ENCODE assay signal across 8 cellular contexts in genomic region chr14:68955164-68955921, GRCh38. TPM values are rescaled to one million over a fixed set of nuclear protein-coding genes. Genes with fewer than 3 reads are reported as not detected.
DNase-seq lines count a peak whose midpoint lies in the region; ATAC-seq, FAIRE-seq and TF ChIP-seq lines count a peak whose summit lies in the region.

No MANE protein-coding gene starts in this region.

- no peak overlapping the region for H2AFZ ChIP-seq in K562 (ENCODE audit: low read depth, low read length)

- H3K79me2 ChIP-seq in K562 (ENCODE audit: control insufficient read depth, insufficient read depth, low read length), result peaks cover 37% of the 10 kb centered on the region; the same call in 2 of the 3 replicates

- H3K4me3 ChIP-seq in HUES64 (ENCODE audit: low read length) (no peak overlapping the region), K562 (no peak overlapping the region), left lung (no peak overlapping the region), stomach (peak overlapping the region in 1 of 4 donors; percentile 21)

- FAIRE-seq in K562 (lab: Jason Lieb, UNC), result no peak

- TF ChIP-seq RAD21 in K562 (CRISPR knock-in tag; conservative IDR thresholded peaks at IDR 0.05 in 1 of 2, IDR thresholded peaks at IDR 0.05 in 1 of 2), result no peak

- CTCF ChIA-PET in K562 (lab: Yijun Ruan, JAX; ENCODE audit: low intra/inter-chr PET ratio), result no interaction called here

- TF ChIP-seq POLR2A in K562 (conservative IDR thresholded peaks at IDR 0.05) (no peak), stomach (IDR thresholded peaks at IDR 0.05) (no peak)

- no peaks in the 10 kb centered on the region for H4K20me1 ChIP-seq in K562 (replicated peaks; ENCODE audit: control insufficient read depth, insufficient read depth, low read length)

- WGBS in HUES64, result 85% methylated on average over 11 of the region's 11 CpGs
- WGBS in K562 (ENCODE audit: insufficient coverage, low coverage, missing lambda C conversion rate), result 63% methylated on average over 8 of the region's 11 CpGs
- WGBS in stomach, 5 donors, result 25 to 49% (median 27%) methylated on average over 11 of the region's 11 CpGs

- H3K27me3 ChIP-seq in HUES64 (ENCODE audit: insufficient read depth, low read length) (no peaks in the 10 kb centered on the region), K562 (ENCODE audit: control insufficient read depth in 2 of 2, insufficient read depth in 2 of 2, low read length in 2 of 2) (no peaks in the 10 kb centered on the region), left lung (no peaks in the 10 kb centered on the region), stomach (no peaks in the 10 kb centered on the region)

- TF ChIP-seq CTCF in K562 (IDR thresholded peaks at IDR 0.05 in 2 of 3, conservative IDR thresholded peaks at IDR 0.05 in 1 of 3; ENCODE audit: insufficient read depth in 2 of 3, low read depth in 1 of 3, low read length in 3 of 3) (no peak), left lung (IDR thresholded peaks at IDR 0.05) (no peak), stomach (IDR thresholded peaks at IDR 0.05) (no peak)

- H3K9me1 ChIP-seq in K562 (ENCODE audit: control insufficient read depth, insufficient read depth, low read length), result no peaks in the 10 kb centered on the region

- H3K9me3 ChIP-seq in HUES64 (ENCODE audit: insufficient read depth, low read depth, low read length) (no peaks in the 10 kb centered on the region), K562 (replicated peaks; ENCODE audit: control insufficient read depth, insufficient read depth, low read depth, low read length) (no peaks in the 10 kb centered on the region), left lung (no peaks in the 10 kb centered on the region), stomach (no peaks in the 10 kb centered on the region)

- H3K27ac ChIP-seq in HUES64 (ENCODE audit: low read depth, low read length), result peak overlapping the region; percentile 45; the same call in 1 of the 2 replicates
- H3K27ac ChIP-seq in K562 (ENCODE audit: extremely low read depth, low read depth, low read length), result no peak overlapping the region
- peak overlapping the region in 1 of 2 donors; percentile 21 for H3K27ac ChIP-seq in left lung
- H3K27ac ChIP-seq in stomach, result peak overlapping the region; percentile 16 to 91 (median 77)

- no TSS peak for BruUV-seq in K562 (replicated peaks; lab: Mats Ljungman, UMichigan)

- H3K9ac ChIP-seq in HUES64 (ENCODE audit: low read depth, low read length), result peak overlapping the region; percentile 16; the same call in 1 of the 2 replicates
- peak overlapping the region in 1 of 2 experiments; percentile 79; a peak in 2 of 4 replicates for H3K9ac ChIP-seq in K562 (ENCODE audit: insufficient read depth in 1 of 2, low read depth in 2 of 2, low read length in 2 of 2)

- intact Hi-C loops in K562 (cut with micrococcal nuclease) (no loop called here), left lung (cut with DNase I) (no loop called here), stomach (cut with DNase I; ENCODE audit: low total_unique reads) (no loop called here)

- ATAC-seq in K562, result no peak
- peak; percentile 3 for ATAC-seq in left lung
- no peak for ATAC-seq in GM19351 (IDR thresholded peaks at IDR 0.05; ENCODE audit: unreplicated experiment)
- ATAC-seq in GM18502 (IDR thresholded peaks at IDR 0.05; ENCODE audit: poor library complexity, unreplicated experiment), result no peak

- peaks cover 33% of the 10 kb centered on the region for H3K4me1 ChIP-seq in HUES64 (ENCODE audit: insufficient read depth, low read length)
- peaks cover 22 to 26% of the 10 kb centered on the region in 2 experiments; a peak in 4 of 5 replicates for H3K4me1 ChIP-seq in K562 (replicated peaks in 1 of 2; ENCODE audit: control insufficient read depth in 2 of 2, insufficient read depth in 2 of 2, low read length in 2 of 2)
- peaks cover 50 to 98% of the 10 kb centered on the region in 2 donors for H3K4me1 ChIP-seq in left lung
- peaks cover 81 to 100% (median 90%) of the 10 kb centered on the region in 4 donors for H3K4me1 ChIP-seq in stomach

- H3K36me3 ChIP-seq in HUES64 (ENCODE audit: insufficient read depth, low read length) (peaks cover 17% of the 10 kb centered on the region), K562 (ENCODE audit: control insufficient read depth, insufficient read depth, low read length) (peaks cover 5% of the 10 kb centered on the region; the same call in 2 of the 3 replicates), left lung (peaks cover 0 to 5% of the 10 kb centered on the region in 2 donors), stomach (peaks cover 0 to 7% (median 2%) of the 10 kb centered on the region in 4 donors)

- no peak for DNase-seq in K562 (ENCODE audit: extremely low read depth in 1 of 4, low spot score in 3 of 4)
- no peak for DNase-seq in left lung
- DNase-seq in stomach, result no peak
- no peak for DNase-seq in dedifferentiated amniotic fluid mesenchymal stem cell (ENCODE audit: extremely low spot score)
- DNase-seq in stimulated activated CD8-positive, alpha-beta memory T cell treated with anti-CD3 and anti-CD28 coated beads, Interleukin-4, amount 100 ng/mL, for 48 hours, result no peak

- H3K4me2 ChIP-seq in K562 (ENCODE audit: insufficient read depth, low read length), result no peak overlapping the region

- in situ Hi-C loops in K562 (cut with MboI), result no loop called here

- TF ChIP-seq EP300 in K562 (IDR thresholded peaks at IDR 0.05; ENCODE audit: low read length) (no peak), stomach (IDR thresholded peaks at IDR 0.05) (no peak)

- POLR2A ChIA-PET in K562 (lab: Yijun Ruan, JAX), result interaction anchor here (0.5 to 1.2 kb wide), 6 partner anchors 8 to 325 kb away, joined by 3 to 5 read pairs (median 3); no protein-coding TSS in a partner anchor

TF ChIP-seq in K562, 482 proteins besides CTCF, POLR2A, EP300 and RAD21 (continues in another document):
- TF ChIP-seq NFE2L1 (tag; IDR thresholded peaks at IDR 0.05; ENCODE audit: borderline replicate concordance, low read depth) (no peak), PRDM10 (IDR thresholded peaks at IDR 0.05; ENCODE audit: partially characterized antibody) (peak; percentile 33), BRD9 (IDR thresholded peaks at IDR 0.05; ENCODE audit: low read depth, partially characterized antibody) (no peak)

RNA-seq across cellular contexts. Expression of gene ACTN1, which starts 23.8 kb away (rescaled TPM):
- polyA plus RNA-seq in HUES64 (2013, experiment 1 of 2), result 156 TPM
- polyA plus RNA-seq in HUES64 (2013, experiment 2 of 2), result 157 TPM
- total RNA-seq in K562 (2011; cell fraction: chromatin; rRNA removed; ENCODE audit: low replicate concordance), result 54.6 and 92.3 TPM in 2 replicates
- 49.7 and 53.4 TPM in 2 replicates for total RNA-seq in K562 (2011; cell fraction: nucleolus; rRNA removed)
- 46.1 and 65.6 TPM in 2 replicates for total RNA-seq in K562 (2011; cell fraction: nucleoplasm; rRNA removed)
- total RNA-seq in K562 (2014; rRNA removed) (42.5 and 47.3 TPM in 2 replicates), K562 (2014; rRNA removed; fragmentation: Illumina TruSeq; extraction: Trizol) (15.9 and 16.8 TPM in 2 replicates), K562 (2015; rRNA removed; fragmentation: Illumina TruSeq; extraction: Trizol) (26.1 and 26.8 TPM in 2 replicates), K562 (2021) (62.3 and 67.7 TPM in 2 replicates), left lung (100 to 1,000 TPM; 164 to 225 TPM), stomach (100 to 1,000 TPM; 191 to 504 (median 237) TPM)
- polyA plus RNA-seq in K562 (2011; rRNA removed) (37.3 and 44.7 TPM in 2 replicates), K562 (2014; fragmentation: Illumina TruSeq; extraction: Trizol) (56.9 and 59.2 TPM in 2 replicates), K562 (2014; fragmentation: Nextera tagmentation; extraction: Ambion mirVana) (1 to 10 TPM; 2.2 to 5.6 TPM), K562 (2014; rRNA removed) (30.8 and 34.5 TPM in 2 replicates), stomach (10 to 100 TPM; 25.7 to 87.7 (median 43.6) TPM)
- 33.0 and 71.5 TPM in 2 replicates for polyA plus RNA-seq in K562 (2011; cell fraction: cytosol; rRNA removed)
- polyA plus RNA-seq in K562 (2011; cell fraction: nucleus; rRNA removed), result 38.8 and 47.1 TPM in 2 replicates
- polyA plus RNA-seq in K562 (2012), result 63.9 and 83.3 TPM in 2 replicates
- polyA minus RNA-seq in K562 (2011; rRNA and poly(A)+ RNA removed), result 50.7 and 52.2 TPM in 2 replicates
- polyA minus RNA-seq in K562 (2011; cell fraction: cytosol; rRNA and poly(A)+ RNA removed), result 66.1 and 73.5 TPM in 2 replicates
- polyA minus RNA-seq in K562 (2011; cell fraction: nucleus; rRNA and poly(A)+ RNA removed), result 25.3 and 32.7 TPM in 2 replicates
